Comparison of ENCODE assay signal across 20 cellular contexts in the genomic region with DNA sequence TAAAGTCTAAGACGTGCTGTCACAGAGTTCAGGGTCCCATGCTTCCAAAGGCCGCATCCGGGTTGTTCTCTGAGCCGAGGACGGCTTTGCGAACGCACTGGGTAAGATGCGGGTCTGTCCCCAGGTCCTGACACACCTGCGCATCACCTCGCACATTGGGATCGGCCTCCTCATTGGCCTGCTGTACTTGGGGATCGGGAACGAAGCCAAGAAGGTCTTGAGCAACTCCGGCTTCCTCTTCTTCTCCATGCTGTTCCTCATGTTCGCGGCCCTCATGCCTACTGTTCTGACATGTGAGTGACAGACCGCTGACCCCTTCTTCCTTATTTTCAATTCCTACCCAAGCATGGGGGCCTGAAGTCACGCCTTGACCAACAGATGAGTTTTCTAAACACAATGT. TPM values are rescaled to one million over a fixed set of nuclear protein-coding genes. Genes with fewer than 3 reads are reported as not detected.
DNase-seq lines count a peak whose midpoint lies in the region; ATAC-seq and TF ChIP-seq lines count a peak whose summit lies in the region.
"Had no signal": no experiment of that assay in that cellular context is flagged by ENCODE, and none has a peak within 500 bp of the region (broad histone marks: within the 10 kb centered on the region; RNA-seq: fewer than 3 reads in every experiment).

No MANE protein-coding gene starts in this region.

- no peak for DNase-seq in activated T-cell treated with anti-CD3 and anti-CD28 coated beads, Interleukin-2, amount 50 U/mL, for 24 hours
- DNase-seq in activated T-cell treated with anti-CD3 and anti-CD28 coated beads for 4 hours: no peak
- peak; percentile 30 for DNase-seq in colonic mucosa
- DNase-seq in midbrain (lab: John Stamatoyannopoulos, UW): peak; percentile 27
- peak; percentile 40 for DNase-seq in transverse colon
- DNase-seq in NCI-H226: no peak
- DNase-seq in epidermal melanocyte (ENCODE audit: insufficient read length, low spot score): no peak
- DNase-seq: cerebellar nuclear complex, HCEC 1CT, NCI-H187 treated with DMSO at 0.1 percent for 48 hours, spleen, T1000 had no signal

- 92 to 100% methylated on average over 1 to 18 of the region's 18 CpGs for WGBS in transverse colon (ENCODE audit: low coverage in 1 of 2), 2 donors

- no peak for TF ChIP-seq EP300 in transverse colon (IDR thresholded peaks at IDR 0.05; ENCODE audit: low read depth)

- peak overlapping the region; percentile 18 for H3K27ac Mint-ChIP-seq in activated T-cell treated with anti-CD3 and anti-CD28 coated beads, Interleukin-2, amount 50 U/mL, for 24 hours
- H3K27ac Mint-ChIP-seq: stimulated activated memory B cell treated with anti-CD40 and anti-IgM and Interleukin-4, amounts not matched to agents 10 μg/mL and 1 μg/mL and 100 μg/mL, for 72 hours had no signal

- TF ChIP-seq CTCF in colonic mucosa (IDR thresholded peaks at IDR 0.05): no peak
- no peak for TF ChIP-seq CTCF in transverse colon (IDR thresholded peaks at IDR 0.05)

- no peaks in the 10 kb centered on the region for H3K9me3 Mint-ChIP-seq in activated T-cell treated with anti-CD3 and anti-CD28 coated beads, Interleukin-2, amount 50 U/mL, for 24 hours
- H3K9me3 Mint-ChIP-seq: stimulated activated memory B cell treated with anti-CD40 and anti-IgM and Interleukin-4, amounts not matched to agents 10 μg/mL and 1 μg/mL and 100 μg/mL, for 72 hours had no signal

- peaks cover 54% of the 10 kb centered on the region for H3K36me3 Mint-ChIP-seq in activated T-cell treated with anti-CD3 and anti-CD28 coated beads, Interleukin-2, amount 50 U/mL, for 24 hours (ENCODE audit: low read depth)

- H3K9ac ChIP-seq in colonic mucosa (ENCODE audit: low read depth in 2 of 2, low read length in 2 of 2): no peak overlapping the region
- H3K9ac ChIP-seq: BLaER1 treated with 17β-estradiol and CSF1 and Interleukin-3, amounts not matched to agents 10 nM and 100 nM; parathyroid adenoma had no signal

- H3K36me3 ChIP-seq in colonic mucosa (no peaks in the 10 kb centered on the region), transverse colon (peaks cover 0 to 10% (median 4%) of the 10 kb centered on the region in 4 donors)

- intact Hi-C loops in colonic mucosa (cut with DNase I) (no loop called here), transverse colon (cut with DNase I; ENCODE audit: low total_unique reads) (no loop called here)

- no peak for ATAC-seq in HG03097 (IDR thresholded peaks at IDR 0.05; ENCODE audit: low FRiP score, unreplicated experiment)
- ATAC-seq: stimulated activated memory B cell treated with anti-CD40 and anti-IgM and Interleukin-4, amounts not matched to agents 10 μg/mL and 1 μg/mL and 100 μg/mL, for 72 hours had no signal

- H3K9me3 ChIP-seq in colonic mucosa (no peaks in the 10 kb centered on the region), transverse colon (no peaks in the 10 kb centered on the region)
- H3K9me3 ChIP-seq: spleen, upper lobe of left lung had no signal

- H3K27ac ChIP-seq in colonic mucosa (no peak overlapping the region), transverse colon (no peak overlapping the region)
- H3K27ac ChIP-seq: BLaER1 treated with 17β-estradiol and CSF1 and Interleukin-3, amounts not matched to agents 10 nM and 100 nM; parathyroid adenoma; upper lobe of left lung had no signal

- no peaks in the 10 kb centered on the region for H3K4me1 ChIP-seq in colonic mucosa
- no peaks in the 10 kb centered on the region for H3K4me1 ChIP-seq in transverse colon
- H3K4me1 ChIP-seq: parathyroid adenoma, upper lobe of left lung had no signal

- H3K4me3 ChIP-seq in colonic mucosa (no peak overlapping the region), transverse colon (no peak overlapping the region)
- H3K4me3 ChIP-seq: BLaER1 treated with 17β-estradiol and CSF1 and Interleukin-3, amounts not matched to agents 10 nM and 100 nM; spleen; upper lobe of left lung had no signal

- no peak overlapping the region for H3K4me3 Mint-ChIP-seq in activated T-cell treated with anti-CD3 and anti-CD28 coated beads, Interleukin-2, amount 50 U/mL, for 24 hours
- H3K4me3 Mint-ChIP-seq: stimulated activated memory B cell treated with anti-CD40 and anti-IgM and Interleukin-4, amounts not matched to agents 10 μg/mL and 1 μg/mL and 100 μg/mL, for 72 hours had no signal

- H3K27me3 Mint-ChIP-seq in activated T-cell treated with anti-CD3 and anti-CD28 coated beads, Interleukin-2, amount 50 U/mL, for 24 hours: no peaks in the 10 kb centered on the region
- H3K27me3 Mint-ChIP-seq: stimulated activated memory B cell treated with anti-CD40 and anti-IgM and Interleukin-4, amounts not matched to agents 10 μg/mL and 1 μg/mL and 100 μg/mL, for 72 hours had no signal

- in situ Hi-C loops in transverse colon (cut with MboI; ENCODE audit: low pct_ligation_motif_present in 1 of 4, low pct_unique_long_range_greater_than_20kb in 1 of 4, low sequenced_read_pairs in 3 of 4): no loop called here

- no peak for TF ChIP-seq POLR2A in transverse colon (IDR thresholded peaks at IDR 0.05)

- H3K27me3 ChIP-seq in colonic mucosa (no peaks in the 10 kb centered on the region), transverse colon (no peaks in the 10 kb centered on the region)
- H3K27me3 ChIP-seq: upper lobe of left lung had no signal

- H3K4me1 Mint-ChIP-seq in activated T-cell treated with anti-CD3 and anti-CD28 coated beads, Interleukin-2, amount 50 U/mL, for 24 hours (ENCODE audit: low read depth): no peaks in the 10 kb centered on the region

RNA-seq across cellular contexts. Expression of a gene that starts 25.3 kb away (rescaled TPM):
- total RNA-seq in colonic mucosa: 1,000 to 10,000 TPM; 2,373 to 4,154 TPM
- 1,000 to 10,000 TPM in 1 of 4 donors, 100 to 1,000 TPM in 3; 164 to 2,581 (median 367) TPM for total RNA-seq in transverse colon
- total RNA-seq: A172, HT1080, NCI-H460 had no signal

Comparison
In these comparisons a context has a peak if more than half of its experiments do, and no peak if none do; other contexts are left out.
1. DNase-seq: peak in colonic mucosa (single experiment), midbrain (single experiment) and transverse colon (single experiment); none in activated T-cell treated with anti-CD3 and anti-CD28 coated beads, Interleukin-2, amount 50 U/mL, for 24 hours (single experiment), activated T-cell treated with anti-CD3 and anti-CD28 coated beads for 4 hours (single experiment), NCI-H226 (single experiment) and epidermal melanocyte (single experiment).